Comparison of ENCODE assay signal across 25 cellular contexts in the genomic region with DNA sequence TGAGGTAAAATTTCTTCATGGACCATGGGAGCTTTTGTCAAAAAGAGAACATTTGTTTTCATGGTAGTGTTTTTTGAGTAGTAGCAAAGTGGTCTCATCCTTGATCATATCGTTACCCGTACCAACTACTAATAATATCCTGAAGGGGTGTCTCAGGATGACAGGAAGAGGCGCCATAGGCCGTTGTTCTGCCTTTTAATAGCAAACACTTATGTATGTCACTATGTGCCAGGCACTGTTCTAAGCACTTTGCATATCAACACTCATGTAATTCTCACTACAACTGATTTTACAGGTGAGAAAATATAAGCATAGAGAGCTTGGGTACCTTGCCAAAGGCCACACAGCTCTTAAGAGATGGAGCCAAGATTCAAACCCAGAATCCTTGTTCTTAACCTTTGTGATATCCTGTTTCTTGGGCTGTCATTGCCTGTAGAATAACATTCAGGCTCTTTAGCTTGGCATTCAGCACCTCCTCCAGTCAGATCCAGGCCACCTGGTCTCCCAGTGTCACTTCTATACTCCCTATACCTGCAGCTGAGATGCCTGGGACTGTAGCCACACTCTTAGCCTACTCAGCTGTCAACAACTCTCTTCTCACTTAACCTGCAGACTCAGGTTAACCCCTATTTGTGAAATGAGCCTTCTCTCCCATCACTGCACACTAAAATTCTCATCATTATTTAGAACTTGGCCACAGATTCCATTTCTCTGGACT.
"Had no signal": no experiment of that assay in that cellular context is flagged by ENCODE, and none has a peak within 500 bp of the region (broad histone marks: within the 10 kb centered on the region; RNA-seq: fewer than 3 reads in every experiment).

No MANE protein-coding gene starts in this region.

- H3K27ac ChIP-seq: hepatocyte, ovary, skin epidermis, stomach, testis, thyroid gland, transverse colon, upper lobe of left lung, vagina had no signal

- H3K27ac Mint-ChIP-seq: naive thymus-derived CD4-positive, alpha-beta T cell; natural killer cell treated with Interleukin-12 subunit alpha and Interleukin-12 subunit beta and Interleukin-15 and Interleukin-18, amount 100 ng/mL, for 72 hours; progenitor cell of endocrine pancreas; stimulated activated naive B cell treated with anti-CD40 and anti-IgM and Interleukin-4, amounts not matched to agents 10 μg/mL and 1 μg/mL and 100 μg/mL, for 72 hours had no signal

- DNase-seq: islet precursor cell; midbrain; mucosa of descending colon; naive thymus-derived CD4-positive, alpha-beta T cell; ovary; right cardiac atrium; stimulated activated CD4-positive, alpha-beta T cell treated with anti-CD3 and anti-CD28 coated beads, Interleukin-12 subunit alpha, Interleukin-12 subunit beta, amount 100 ng/mL, for 4 hours; stimulated activated CD4-positive, alpha-beta T cell treated with anti-CD3 and anti-CD28 coated beads, Interleukin-15, amount 100 ng/mL, for 24 hours; stimulated activated CD4-positive, alpha-beta T cell treated with anti-CD3 and anti-CD28 coated beads, Interleukin-2, amount 100 ng/mL, for 24 hours; stimulated activated CD4-positive, alpha-beta T cell treated with anti-CD3 and anti-CD28 coated beads, Interleukin-4, amount 100 ng/mL, for 1 hour; stimulated activated naive B cell treated with anti-CD40 and anti-IgM and Interleukin-4, amounts not matched to agents 10 μg/mL and 1 μg/mL and 100 μg/mL, for 72 hours; stimulated activated naive CD8-positive, alpha-beta T cell treated with anti-CD3 and anti-CD28 coated beads, Interleukin-15, Interleukin-2, amounts not matched to agents 100 U/mL and 50 U/mL, for 24 hours; stomach; testis; thyroid gland; transverse colon; upper lobe of left lung had no signal

- ATAC-seq: left lobe of liver; mucosa of descending colon; naive thymus-derived CD4-positive, alpha-beta T cell; natural killer cell treated with Interleukin-12 subunit alpha and Interleukin-12 subunit beta and Interleukin-15 and Interleukin-18, amount 100 ng/mL, for 72 hours; sciatic nerve; stimulated activated naive B cell treated with anti-CD40 and anti-IgM and Interleukin-4, amounts not matched to agents 10 μg/mL and 1 μg/mL and 100 μg/mL, for 72 hours; stimulated activated naive CD8-positive, alpha-beta T cell treated with anti-CD3 and anti-CD28 coated beads, Interleukin-15, Interleukin-2, amounts not matched to agents 100 U/mL and 50 U/mL, for 24 hours had no signal

- H3K27me3 Mint-ChIP-seq: naive thymus-derived CD4-positive, alpha-beta T cell; natural killer cell treated with Interleukin-12 subunit alpha and Interleukin-12 subunit beta and Interleukin-15 and Interleukin-18, amount 100 ng/mL, for 72 hours; progenitor cell of endocrine pancreas; stimulated activated naive B cell treated with anti-CD40 and anti-IgM and Interleukin-4, amounts not matched to agents 10 μg/mL and 1 μg/mL and 100 μg/mL, for 72 hours had no signal

- H3K9me3 ChIP-seq: mucosa of descending colon, ovary, stomach, testis, thyroid gland, transverse colon, upper lobe of left lung, vagina had no signal

- H3K4me1 ChIP-seq: stomach, testis, upper lobe of left lung, vagina had no signal

- H3K27me3 ChIP-seq: hepatocyte, ovary, stomach, testis, thyroid gland, transverse colon, upper lobe of left lung, vagina had no signal

- H3K4me3 ChIP-seq: hepatocyte, lung, mucosa of descending colon, ovary, skin epidermis, stomach, testis, thyroid gland, transverse colon, upper lobe of left lung, vagina had no signal

- H3K9me3 Mint-ChIP-seq: naive thymus-derived CD4-positive, alpha-beta T cell; natural killer cell treated with Interleukin-12 subunit alpha and Interleukin-12 subunit beta and Interleukin-15 and Interleukin-18, amount 100 ng/mL, for 72 hours; stimulated activated naive B cell treated with anti-CD40 and anti-IgM and Interleukin-4, amounts not matched to agents 10 μg/mL and 1 μg/mL and 100 μg/mL, for 72 hours had no signal

- H3K36me3 Mint-ChIP-seq: natural killer cell treated with Interleukin-12 subunit alpha and Interleukin-12 subunit beta and Interleukin-15 and Interleukin-18, amount 100 ng/mL, for 72 hours had no signal

- H3K4me3 Mint-ChIP-seq: naive thymus-derived CD4-positive, alpha-beta T cell; natural killer cell treated with Interleukin-12 subunit alpha and Interleukin-12 subunit beta and Interleukin-15 and Interleukin-18, amount 100 ng/mL, for 72 hours; stimulated activated naive B cell treated with anti-CD40 and anti-IgM and Interleukin-4, amounts not matched to agents 10 μg/mL and 1 μg/mL and 100 μg/mL, for 72 hours had no signal

- H3K36me3 ChIP-seq: ovary, transverse colon had no signal
